ENCODE assay signal across 7 cellular contexts in genomic region chr11:47949001-47949675, GRCh38. TPM values are rescaled to one million over a fixed set of nuclear protein-coding genes. Genes with fewer than 3 reads are reported as not detected.
DNase-seq lines count a peak whose midpoint lies in the region; ATAC-seq and TF ChIP-seq lines count a peak whose summit lies in the region.
"Not testable (repeated sequence)": the region's sequence is repeated elsewhere in the genome, so short reads cannot be mapped to it uniquely, and the experiment has no call there.

No MANE protein-coding gene starts in this region.

- CTCF ChIA-PET in CD4-positive, alpha-beta T cell (lab: Charles Lee): interaction anchor here (2.0 kb wide), 1 partner anchor 15 kb away, joined by 4 read pairs; no protein-coding TSS in a partner anchor
- CTCF ChIA-PET in Panc1 (lab: Charles Lee): not testable (repeated sequence)
- CTCF ChIA-PET in activated CD4-positive, alpha-beta memory T cell treated with anti-CD3 and anti-CD28 coated beads, Interleukin-2, amount 10 ng/mL, durations not matched to agents 7 days and 5 days (lab: Charles Lee): interaction anchor here (0.9 to 1.6 kb wide), 2 partner anchors 15 to 16 kb away, joined by 4 to 6 read pairs; no protein-coding TSS in a partner anchor

- not testable (repeated sequence) for DNase-seq in CD4-positive, alpha-beta T cell; Panc1 (ENCODE audit: low read depth, low spot score); activated CD4-positive, alpha-beta memory T cell treated with anti-CD3 and anti-CD28 coated beads, Interleukin-2, amount 10 ng/mL, durations not matched to agents 7 days and 5 days; mesothelial cell of epicardium (ENCODE audit: low spot score in 2 of 2, unreplicated experiment in 2 of 2)

- H3K27me3 ChIP-seq in CD4-positive, alpha-beta T cell (ENCODE audit: control insufficient read depth, insufficient read depth, low read length); Panc1 (ENCODE audit: control insufficient read depth, insufficient read depth, low read length); neutrophil: not testable (repeated sequence)

- H3K4me1 Mint-ChIP-seq in CD4-positive, alpha-beta T cell (ENCODE audit: low read depth): peaks cover 24% of the 10 kb centered on the region
- peaks cover 36% of the 10 kb centered on the region for H3K4me1 Mint-ChIP-seq in activated CD4-positive, alpha-beta memory T cell treated with anti-CD3 and anti-CD28 coated beads, Interleukin-2, amount 10 ng/mL, durations not matched to agents 7 days and 5 days
- H3K4me1 Mint-ChIP-seq in activated naive CD8-positive, alpha-beta T cell (ENCODE audit: low read depth): peaks cover 42% of the 10 kb centered on the region
- H3K4me1 Mint-ChIP-seq in dendritic cell treated with granulocyte-macrophage colony-stimulating factor and Interleukin-4, amounts not matched to agents 40 ng/mL and 50 ng/mL, for 4 days (ENCODE audit: low read depth): peaks cover 58% of the 10 kb centered on the region
- peaks cover 28% of the 10 kb centered on the region for H3K4me1 Mint-ChIP-seq in mesothelial cell of epicardium

- intact Hi-C loops in CD4-positive, alpha-beta T cell (cut with DNase I, micrococcal nuclease); Panc1 (cut with micrococcal nuclease; ENCODE audit: unreplicated experiment); dendritic cell treated with granulocyte-macrophage colony-stimulating factor and Interleukin-4, amounts not matched to agents 40 ng/mL and 50 ng/mL, for 4 days (cut with micrococcal nuclease): not testable (repeated sequence)

- H3K36me3 ChIP-seq in Panc1 (ENCODE audit: control insufficient read depth, insufficient read depth, low read length); neutrophil: not testable (repeated sequence)

- in situ Hi-C loops in Panc1 (cut with HindIII; ENCODE audit: low pct_unique_long_range_greater_than_20kb, low sequenced_read_pairs): not testable (repeated sequence)

- H3K4me3 Mint-ChIP-seq in CD4-positive, alpha-beta T cell; activated CD4-positive, alpha-beta memory T cell treated with anti-CD3 and anti-CD28 coated beads, Interleukin-2, amount 10 ng/mL, durations not matched to agents 7 days and 5 days; dendritic cell treated with granulocyte-macrophage colony-stimulating factor and Interleukin-4, amounts not matched to agents 40 ng/mL and 50 ng/mL, for 4 days; mesothelial cell of epicardium: not testable (repeated sequence)
- peak overlapping the region; percentile 6 for H3K4me3 Mint-ChIP-seq in activated naive CD8-positive, alpha-beta T cell

- H3K27me3 Mint-ChIP-seq in CD4-positive, alpha-beta T cell; activated CD4-positive, alpha-beta memory T cell treated with anti-CD3 and anti-CD28 coated beads, Interleukin-2, amount 10 ng/mL, durations not matched to agents 7 days and 5 days; activated naive CD8-positive, alpha-beta T cell; dendritic cell treated with granulocyte-macrophage colony-stimulating factor and Interleukin-4, amounts not matched to agents 40 ng/mL and 50 ng/mL, for 4 days; mesothelial cell of epicardium (ENCODE audit: low read depth): not testable (repeated sequence)

- POLR2A ChIA-PET in CD4-positive, alpha-beta T cell (lab: Charles Lee); Panc1 (lab: Charles Lee); activated CD4-positive, alpha-beta memory T cell treated with anti-CD3 and anti-CD28 coated beads, Interleukin-2, amount 10 ng/mL, durations not matched to agents 7 days and 5 days (lab: Charles Lee): not testable (repeated sequence)

- not testable (repeated sequence) for ATAC-seq in CD4-positive, alpha-beta T cell (ENCODE audit: poor library complexity); Panc1

- not testable (repeated sequence) for H3K36me3 Mint-ChIP-seq in CD4-positive, alpha-beta T cell (ENCODE audit: low read depth); activated CD4-positive, alpha-beta memory T cell treated with anti-CD3 and anti-CD28 coated beads, Interleukin-2, amount 10 ng/mL, durations not matched to agents 7 days and 5 days (ENCODE audit: low read depth); activated naive CD8-positive, alpha-beta T cell; dendritic cell treated with granulocyte-macrophage colony-stimulating factor and Interleukin-4, amounts not matched to agents 40 ng/mL and 50 ng/mL, for 4 days (ENCODE audit: low read depth); mesothelial cell of epicardium

- not testable (repeated sequence) for H3K27ac ChIP-seq in CD4-positive, alpha-beta T cell (ENCODE audit: low read depth, low read length)
- H3K27ac ChIP-seq in Panc1 (ENCODE audit: low read length): peak overlapping the region; percentile 32
- H3K27ac ChIP-seq in neutrophil: peak overlapping the region; percentile 82

- not testable (repeated sequence) for H3K9me3 ChIP-seq in CD4-positive, alpha-beta T cell (ENCODE audit: control insufficient read depth, low read length); Panc1 (ENCODE audit: control insufficient read depth, insufficient read depth, low read depth, low read length); neutrophil

- H3K4me1 ChIP-seq in Panc1 (ENCODE audit: control insufficient read depth, insufficient read depth, low read length) (peaks cover 34% of the 10 kb centered on the region), neutrophil (ENCODE audit: control insufficient read depth in 1 of 2, insufficient read depth in 1 of 2, low read depth in 1 of 2, low read length in 1 of 2) (peaks cover 87 to 90% of the 10 kb centered on the region in 2 experiments)

- not testable (repeated sequence) for H3K9me3 Mint-ChIP-seq in CD4-positive, alpha-beta T cell; activated CD4-positive, alpha-beta memory T cell treated with anti-CD3 and anti-CD28 coated beads, Interleukin-2, amount 10 ng/mL, durations not matched to agents 7 days and 5 days; activated naive CD8-positive, alpha-beta T cell (ENCODE audit: low read depth); dendritic cell treated with granulocyte-macrophage colony-stimulating factor and Interleukin-4, amounts not matched to agents 40 ng/mL and 50 ng/mL, for 4 days; mesothelial cell of epicardium

- not testable (repeated sequence) for H3K4me3 ChIP-seq in Panc1 (ENCODE audit: low read depth in 2 of 2, low read length in 2 of 2); neutrophil (ENCODE audit: low read depth in 1 of 2, low read length in 1 of 2)

- not testable (repeated sequence) for BruUV-seq in Panc1 (replicated peaks; lab: Mats Ljungman, UMichigan)

- H3K27ac Mint-ChIP-seq in CD4-positive, alpha-beta T cell: peak overlapping the region; percentile 62
- H3K27ac Mint-ChIP-seq in activated CD4-positive, alpha-beta memory T cell treated with anti-CD3 and anti-CD28 coated beads, Interleukin-2, amount 10 ng/mL, durations not matched to agents 7 days and 5 days: peak overlapping the region; percentile 11
- peak overlapping the region; percentile 61 for H3K27ac Mint-ChIP-seq in activated naive CD8-positive, alpha-beta T cell
- peak overlapping the region; percentile 63 for H3K27ac Mint-ChIP-seq in dendritic cell treated with granulocyte-macrophage colony-stimulating factor and Interleukin-4, amounts not matched to agents 40 ng/mL and 50 ng/mL, for 4 days
- peak overlapping the region; percentile 1 for H3K27ac Mint-ChIP-seq in mesothelial cell of epicardium

- not testable (repeated sequence) for TF ChIP-seq CTCF in CD4-positive, alpha-beta T cell (IDR thresholded peaks at IDR 0.05); Panc1 (IDR thresholded peaks at IDR 0.05); mesothelial cell of epicardium (IDR thresholded peaks at IDR 0.05; ENCODE audit: unreplicated experiment); neutrophil (IDR thresholded peaks at IDR 0.05)

RNA-seq across cellular contexts. Expression of gene PTPRJ, which starts 31.2 kb away (rescaled TPM):
- 10 to 100 TPM; 26.6 to 28.9 TPM for total RNA-seq in CD4-positive, alpha-beta T cell
- total RNA-seq in Panc1 (2021; ENCODE audit: unreplicated experiment): 73.6 TPM
- polyA plus RNA-seq in Panc1 (2012; ENCODE audit: insufficient read length): 22.0 TPM
- total RNA-seq in activated CD4-positive, alpha-beta memory T cell treated with anti-CD3 and anti-CD28 coated beads, Interleukin-2, amount 10 ng/mL, durations not matched to agents 7 days and 5 days: 10 to 100 TPM; 83.0 to 89.1 TPM
- total RNA-seq in mesothelial cell of epicardium: 26.2 to 31.0 TPM (median 26.5 TPM) in 3 replicates

Comparison
In these comparisons a context has a peak if more than half of its experiments do, and no peak if none do; other contexts are left out.
1. H3K27ac Mint-ChIP-seq: peak in every context shown above with its lines; median percentile 63 in dendritic cell treated with granulocyte-macrophage colony-stimulating factor and Interleukin-4, amounts not matched to agents 40 ng/mL and 50 ng/mL, for 4 days; 62 in CD4-positive, alpha-beta T cell; 61 in activated naive CD8-positive, alpha-beta T cell; 11 in activated CD4-positive, alpha-beta memory T cell treated with anti-CD3 and anti-CD28 coated beads, Interleukin-2, amount 10 ng/mL, durations not matched to agents 7 days and 5 days; 1 in mesothelial cell of epicardium.